Comparison of ENCODE assay signal across 10 cellular contexts in the genomic region with DNA sequence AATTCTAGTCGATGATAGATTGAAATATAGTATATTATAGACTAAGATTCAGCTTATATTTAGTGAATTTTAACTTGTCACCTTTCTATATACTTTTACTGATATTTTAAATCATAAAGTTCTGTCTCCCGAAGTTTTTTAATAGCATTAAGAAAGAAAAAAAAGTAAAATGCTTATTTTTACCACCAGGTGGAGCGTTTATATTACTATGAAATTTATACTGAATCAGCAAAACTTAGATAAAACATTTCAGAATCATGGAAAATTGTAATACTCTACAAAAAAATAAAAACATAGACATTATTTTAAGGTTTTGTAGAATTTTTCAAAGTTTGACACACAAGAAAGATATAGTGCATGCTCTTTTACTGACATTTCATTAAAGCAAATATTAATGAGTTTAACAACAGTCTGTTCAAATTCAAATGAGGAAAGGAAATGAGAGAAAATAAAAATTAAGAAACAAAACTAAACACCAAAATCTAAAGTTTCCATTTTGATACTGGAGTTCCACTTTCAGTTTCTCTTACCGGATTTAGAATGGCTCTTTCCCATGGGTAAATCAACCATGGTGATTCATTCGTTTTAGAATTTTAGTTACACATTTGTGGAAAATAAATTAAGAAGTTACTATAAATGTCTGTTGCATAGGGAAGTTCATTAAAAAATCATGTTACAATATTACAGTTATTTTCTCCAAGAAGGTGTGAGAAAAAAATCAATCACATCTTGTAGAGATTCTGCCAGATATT.
A peak's percentile ranks its signal among the peaks of the same experiment; 100 is the strongest.
DNase-seq lines count a peak whose midpoint lies in the region; ATAC-seq, FAIRE-seq and TF ChIP-seq lines count a peak whose summit lies in the region.
"Had no signal": no experiment of that assay in that cellular context is flagged by ENCODE, and none has a peak within 500 bp of the region (broad histone marks: within the 10 kb centered on the region; RNA-seq: fewer than 3 reads in every experiment).

No MANE protein-coding gene starts in this region.

- no peak for TF ChIP-seq POLR2A in upper lobe of left lung (IDR thresholded peaks at IDR 0.05)

- H3K27ac ChIP-seq in right cardiac atrium (ENCODE audit: low read length), result no peak overlapping the region
- no peak overlapping the region for H3K27ac ChIP-seq in right atrium auricular region
- H3K27ac ChIP-seq in upper lobe of left lung, result no peak overlapping the region

- intact Hi-C loops in right cardiac atrium (cut with DNase I), result no loop called here

- no peak overlapping the region for H3K4me3 Mint-ChIP-seq in endothelial cell (ENCODE audit: unreplicated experiment)
- H3K4me3 Mint-ChIP-seq: stimulated activated memory B cell treated with anti-CD40 and anti-IgM and Interleukin-4, amounts not matched to agents 10 μg/mL and 1 μg/mL and 100 μg/mL, for 72 hours had no signal

- H3K27me3 ChIP-seq in right cardiac atrium (ENCODE audit: control insufficient read depth, insufficient read depth) (no peaks in the 10 kb centered on the region), right atrium auricular region (no peaks in the 10 kb centered on the region), upper lobe of left lung (no peaks in the 10 kb centered on the region)

- DNase-seq in right cardiac atrium, result no peak
- DNase-seq in right atrium auricular region (ENCODE audit: low spot score), result no peak
- DNase-seq in NCI-H748 (lab: John Stamatoyannopoulos, UW; ENCODE audit: unreplicated experiment), result peak; percentile 37
- no peak for DNase-seq in endothelial cell (ENCODE audit: low spot score)
- DNase-seq in upper lobe of left lung, result no peak
- no peak for DNase-seq in COLO668 (lab: John Stamatoyannopoulos, UW; ENCODE audit: unreplicated experiment)
- no peak for DNase-seq in NCI-H1436 treated with DMSO at 0.1 percent for 48 hours (lab: John Stamatoyannopoulos, UW)
- DNase-seq in HTR-8/SVneo (ENCODE audit: insufficient read length, low spot score), result no peak

- ATAC-seq in right cardiac atrium, result no peak
- no peak for ATAC-seq in upper lobe of left lung (ENCODE audit: low FRiP score in 2 of 2)
- ATAC-seq: stimulated activated memory B cell treated with anti-CD40 and anti-IgM and Interleukin-4, amounts not matched to agents 10 μg/mL and 1 μg/mL and 100 μg/mL, for 72 hours had no signal

- TF ChIP-seq CTCF in right atrium auricular region (IDR thresholded peaks at IDR 0.05), result peak in 1 of 2 donors; percentile 53
- peak; percentile 85 for TF ChIP-seq CTCF in endothelial cell (IDR thresholded peaks at IDR 0.05; ENCODE audit: unreplicated experiment)
- no peak for TF ChIP-seq CTCF in upper lobe of left lung (IDR thresholded peaks at IDR 0.05)

- H3K36me3 ChIP-seq in right atrium auricular region (no peaks in the 10 kb centered on the region), upper lobe of left lung (no peaks in the 10 kb centered on the region)

- peaks cover under 1% of the 10 kb centered on the region for H3K4me1 Mint-ChIP-seq in endothelial cell (ENCODE audit: unreplicated experiment)
- H3K4me1 Mint-ChIP-seq: stimulated activated memory B cell treated with anti-CD40 and anti-IgM and Interleukin-4, amounts not matched to agents 10 μg/mL and 1 μg/mL and 100 μg/mL, for 72 hours had no signal

- no peaks in the 10 kb centered on the region for H3K27me3 Mint-ChIP-seq in endothelial cell (ENCODE audit: unreplicated experiment)
- H3K27me3 Mint-ChIP-seq: stimulated activated memory B cell treated with anti-CD40 and anti-IgM and Interleukin-4, amounts not matched to agents 10 μg/mL and 1 μg/mL and 100 μg/mL, for 72 hours had no signal

- no peaks in the 10 kb centered on the region for H3K36me3 Mint-ChIP-seq in endothelial cell (ENCODE audit: low read depth, unreplicated experiment)
- H3K36me3 Mint-ChIP-seq: stimulated activated memory B cell treated with anti-CD40 and anti-IgM and Interleukin-4, amounts not matched to agents 10 μg/mL and 1 μg/mL and 100 μg/mL, for 72 hours had no signal

- no peak for FAIRE-seq in HTR-8/SVneo (lab: Jason Lieb, UNC)
- FAIRE-seq: bronchial epithelial cell had no signal

- no peak overlapping the region for H3K27ac Mint-ChIP-seq in endothelial cell (ENCODE audit: unreplicated experiment)
- H3K27ac Mint-ChIP-seq: stimulated activated memory B cell treated with anti-CD40 and anti-IgM and Interleukin-4, amounts not matched to agents 10 μg/mL and 1 μg/mL and 100 μg/mL, for 72 hours had no signal

- 35% methylated on average over 5 of the region's 5 CpGs for WGBS in right cardiac atrium
- WGBS in upper lobe of left lung, 2 donors, result 43 to 50% methylated on average over 5 of the region's 5 CpGs

- H3K4me1 ChIP-seq in right cardiac atrium (ENCODE audit: control insufficient read depth, insufficient read depth, low read length) (no peaks in the 10 kb centered on the region), right atrium auricular region (no peaks in the 10 kb centered on the region), upper lobe of left lung (no peaks in the 10 kb centered on the region)

- no peaks in the 10 kb centered on the region for H3K9me3 Mint-ChIP-seq in endothelial cell (ENCODE audit: unreplicated experiment)
- H3K9me3 Mint-ChIP-seq: stimulated activated memory B cell treated with anti-CD40 and anti-IgM and Interleukin-4, amounts not matched to agents 10 μg/mL and 1 μg/mL and 100 μg/mL, for 72 hours had no signal

- H3K9me3 ChIP-seq in right cardiac atrium (ENCODE audit: control insufficient read depth, low read length), result no peaks in the 10 kb centered on the region
- no peaks in the 10 kb centered on the region for H3K9me3 ChIP-seq in right atrium auricular region
- H3K9me3 ChIP-seq in upper lobe of left lung, result no peaks in the 10 kb centered on the region

- H3K4me3 ChIP-seq in right cardiac atrium (ENCODE audit: low read length) (peak overlapping the region; percentile 20), right atrium auricular region (no peak overlapping the region), upper lobe of left lung (peak overlapping the region in 3 of 4 donors; percentile 3 to 15 (median 9))

- TF ChIP-seq EP300 in upper lobe of left lung (IDR thresholded peaks at IDR 0.05), result no peak

Comparison
In these comparisons a context has a peak if more than half of its experiments do, and no peak if none do; other contexts are left out.
1. H3K4me3 ChIP-seq: peak in right cardiac atrium (single experiment) and upper lobe of left lung (3 of 4); none in right atrium auricular region (0 of 2).